In genomic region chr13:23619073-23619855, GRCh38 we compare ENCODE assay signal across 25 cellular contexts. TPM values are rescaled to one million over a fixed set of nuclear protein-coding genes. Genes with fewer than 3 reads are reported as not detected.
DNase-seq lines count a peak whose midpoint lies in the region; ATAC-seq, FAIRE-seq and TF ChIP-seq lines count a peak whose summit lies in the region.
"Had no signal": no experiment of that assay in that cellular context is flagged by ENCODE, and none has a peak within 500 bp of the region (broad histone marks: within the 10 kb centered on the region; RNA-seq: fewer than 3 reads in every experiment).

No MANE protein-coding gene starts in this region.

- no peak for FAIRE-seq in astrocyte (lab: Jason Lieb, UNC)
- FAIRE-seq: D721Med, endometrium, HepG2 had no signal

- in situ Hi-C loops in GM23248 (cut with MboI): no loop called here

- H3K27ac Mint-ChIP-seq in astrocyte (ENCODE audit: unreplicated experiment) (peak overlapping the region; percentile 100), progenitor cell of endocrine pancreas (peak overlapping the region; percentile 50)
- H3K27ac Mint-ChIP-seq: activated naive CD4-positive, alpha-beta T cell treated with anti-CD3 and anti-CD28 coated beads, Interleukin-2, amount 10 ng/mL, durations not matched to agents 7 days and 5 days; CD14-positive monocyte; dendritic cell treated with granulocyte-macrophage colony-stimulating factor and Interleukin-4, amounts not matched to agents 40 ng/mL and 50 ng/mL, for 4 days; naive thymus-derived CD8-positive, alpha-beta T cell had no signal

- H3K27me3 ChIP-seq in GM23248 (replicated peaks; ENCODE audit: insufficient read depth): no peaks in the 10 kb centered on the region
- H3K27me3 ChIP-seq in astrocyte (ENCODE audit: insufficient read depth, low read length): no peaks in the 10 kb centered on the region
- no peaks in the 10 kb centered on the region for H3K27me3 ChIP-seq in foreskin keratinocyte

- peaks cover 34% of the 10 kb centered on the region for H3F3A ChIP-seq in GM23248 (ENCODE audit: insufficient read depth)

- H3K9ac ChIP-seq in GM23248 (no peak overlapping the region), astrocyte (ENCODE audit: low read length) (peak overlapping the region; percentile 75)

- intact Hi-C loops in head of caudate nucleus (cut with DNase I): no loop called here

- H3K4me1 Mint-ChIP-seq in astrocyte (ENCODE audit: low read depth, unreplicated experiment): peaks cover 52% of the 10 kb centered on the region
- H3K4me1 Mint-ChIP-seq in progenitor cell of endocrine pancreas (ENCODE audit: low read depth): peaks cover 34% of the 10 kb centered on the region
- H3K4me1 Mint-ChIP-seq: activated naive CD4-positive, alpha-beta T cell treated with anti-CD3 and anti-CD28 coated beads, Interleukin-2, amount 10 ng/mL, durations not matched to agents 7 days and 5 days; CD14-positive monocyte had no signal

- H3K9me3 ChIP-seq in GM23248 (ENCODE audit: low read depth): no peaks in the 10 kb centered on the region
- no peaks in the 10 kb centered on the region for H3K9me3 ChIP-seq in astrocyte (ENCODE audit: insufficient read depth, low read depth, low read length)

- no peaks in the 10 kb centered on the region for H3K79me2 ChIP-seq in GM23248 (ENCODE audit: insufficient read depth)
- H3K79me2 ChIP-seq in astrocyte (ENCODE audit: insufficient read depth, low read length): peaks cover 8% of the 10 kb centered on the region

- H3K4me3 ChIP-seq in GM23248 (no peak overlapping the region), astrocyte (ENCODE audit: insufficient read depth, low read depth, low read length) (no peak overlapping the region)

- no peak for TF ChIP-seq CTCF in astrocyte (IDR thresholded peaks at IDR 0.05; ENCODE audit: insufficient read depth, low read depth, low read length)
- TF ChIP-seq CTCF in foreskin keratinocyte (conservative IDR thresholded peaks at IDR 0.05): no peak
- TF ChIP-seq CTCF in progenitor cell of endocrine pancreas (IDR thresholded peaks at IDR 0.05; ENCODE audit: unreplicated experiment): no peak

- H3K4me2 ChIP-seq in GM23248 (ENCODE audit: unreplicated experiment) (peak overlapping the region; percentile 37), astrocyte (ENCODE audit: low read length) (no peak overlapping the region)

- ATAC-seq in foreskin keratinocyte: peak; percentile 2
- ATAC-seq: HepG2; left colon; naive thymus-derived CD8-positive, alpha-beta T cell had no signal

- DNase-seq in GM23248 (peak; percentile 24), astrocyte (ENCODE audit: low read depth) (no peak), foreskin keratinocyte (peak; percentile 46 to 70), progenitor cell of endocrine pancreas (ENCODE audit: low spot score, unreplicated experiment) (no peak), head of caudate nucleus (no peak), NCI-H187 (lab: John Stamatoyannopoulos, UW) (no peak)
- DNase-seq in central memory CD4-positive, alpha-beta T cell: no peak
- DNase-seq: activated CD4-positive, alpha-beta T cell treated with anti-CD3 and anti-CD28 coated beads, Interleukin-2, amount 50 U/mL, for 4 hours; activated CD4-positive, CD25-positive, alpha-beta regulatory T cell; activated naive CD4-positive, alpha-beta T cell treated with anti-CD3 and anti-CD28 coated beads, Interleukin-2, amount 10 ng/mL, durations not matched to agents 7 days and 5 days; Kasumi-1; left colon; midbrain; naive thymus-derived CD8-positive, alpha-beta T cell; NCI-H1436 treated with DMSO at 0.1 percent for 48 hours; NCI-H2107; NCI-H446 treated with DMSO at 0.1 percent for 48 hours; NCI-H82; stimulated activated CD4-positive, alpha-beta T cell treated with anti-CD3 and anti-CD28 coated beads, Interleukin-4, amount 100 ng/mL, for 1 hour; substantia nigra had no signal

- H3K4me3 Mint-ChIP-seq in astrocyte (ENCODE audit: unreplicated experiment): no peak overlapping the region
- no peak overlapping the region for H3K4me3 Mint-ChIP-seq in progenitor cell of endocrine pancreas (ENCODE audit: low read depth)
- H3K4me3 Mint-ChIP-seq: activated naive CD4-positive, alpha-beta T cell treated with anti-CD3 and anti-CD28 coated beads, Interleukin-2, amount 10 ng/mL, durations not matched to agents 7 days and 5 days; CD14-positive monocyte; dendritic cell treated with granulocyte-macrophage colony-stimulating factor and Interleukin-4, amounts not matched to agents 40 ng/mL and 50 ng/mL, for 4 days; naive thymus-derived CD8-positive, alpha-beta T cell had no signal

- H2AFZ ChIP-seq in GM23248 (no peak overlapping the region), astrocyte (ENCODE audit: low read depth, low read length) (no peak overlapping the region)

- H4K20me1 ChIP-seq in GM23248 (ENCODE audit: insufficient read depth): no peaks in the 10 kb centered on the region
- no peaks in the 10 kb centered on the region for H4K20me1 ChIP-seq in astrocyte (ENCODE audit: insufficient read depth, low read length)

- H3K36me3 ChIP-seq in GM23248 (ENCODE audit: low read depth) (no peaks in the 10 kb centered on the region), astrocyte (ENCODE audit: insufficient read depth, low read length) (peaks cover 7% of the 10 kb centered on the region)

- H3K4me1 ChIP-seq in GM23248 (ENCODE audit: insufficient read depth) (peaks cover 33% of the 10 kb centered on the region), astrocyte (ENCODE audit: insufficient read depth, low read length) (peaks cover 52% of the 10 kb centered on the region), foreskin keratinocyte (peaks cover 23% of the 10 kb centered on the region)

- no peaks in the 10 kb centered on the region for H3K9me2 ChIP-seq in GM23248 (ENCODE audit: insufficient read depth)

- H3K27ac ChIP-seq in GM23248: 0 out of 2 replicates have a peak overlapping the region, but pooled peaks have one; percentile 40
- H3K27ac ChIP-seq in astrocyte (ENCODE audit: low read depth, low read length): peak overlapping the region; percentile 98
- H3K27ac ChIP-seq in foreskin keratinocyte: peak overlapping the region; percentile 94

- WGBS in GM23248 (ENCODE audit: low coverage in 1 of 2, low lambda C conversion rate in 2 of 2, missing lambda C conversion rate in 2 of 2), 2 experiments: 95 to 99% methylated on average over 5 of the region's 5 CpGs

- H3K9me3 Mint-ChIP-seq in astrocyte (ENCODE audit: unreplicated experiment) (peaks cover 5% of the 10 kb centered on the region), progenitor cell of endocrine pancreas (ENCODE audit: low read depth) (peaks cover 3% of the 10 kb centered on the region)
- H3K9me3 Mint-ChIP-seq: activated naive CD4-positive, alpha-beta T cell treated with anti-CD3 and anti-CD28 coated beads, Interleukin-2, amount 10 ng/mL, durations not matched to agents 7 days and 5 days had no signal

- H3K36me3 Mint-ChIP-seq in astrocyte (ENCODE audit: low read depth, unreplicated experiment) (peaks cover 10% of the 10 kb centered on the region), progenitor cell of endocrine pancreas (ENCODE audit: insufficient read depth) (peaks cover 14% of the 10 kb centered on the region)
- H3K36me3 Mint-ChIP-seq: activated naive CD4-positive, alpha-beta T cell treated with anti-CD3 and anti-CD28 coated beads, Interleukin-2, amount 10 ng/mL, durations not matched to agents 7 days and 5 days; CD14-positive monocyte; naive thymus-derived CD8-positive, alpha-beta T cell had no signal

- H3K27me3 Mint-ChIP-seq in astrocyte (ENCODE audit: low read depth, unreplicated experiment) (no peaks in the 10 kb centered on the region), progenitor cell of endocrine pancreas (peaks cover 11% of the 10 kb centered on the region)

RNA-seq across cellular contexts. Expression of gene TNFRSF19, which starts 49.1 kb away (rescaled TPM):
- total RNA-seq in GM23248 (2014; rRNA removed; shearing (Covaris generic)): 3.4 and 5.4 TPM in 2 replicates
- polyA plus RNA-seq in GM23248 (2016; fragmentation: Nextera tagmentation; extraction: Ambion mirVana): 2.7 and 3.4 TPM in 2 replicates
- 25.9 and 27.8 TPM in 2 replicates for total RNA-seq in astrocyte
- total RNA-seq in foreskin keratinocyte: 0.78 and 0.81 TPM in 2 replicates
- 0.28 and 0.31 TPM in 2 replicates for polyA plus RNA-seq in foreskin keratinocyte
- total RNA-seq in progenitor cell of endocrine pancreas: 19.0 and 28.1 TPM in 2 replicates
- polyA plus RNA-seq: naive thymus-derived CD8-positive, alpha-beta T cell had no signal

Comparison
In these comparisons a context has a peak if more than half of its experiments do, and no peak if none do; other contexts are left out.
1. DNase-seq: peak in GM23248 (single experiment) and foreskin keratinocyte (2 of 2); none in astrocyte (single experiment), progenitor cell of endocrine pancreas (single experiment), head of caudate nucleus (0 of 42), NCI-H187 (0 of 2) and central memory CD4-positive, alpha-beta T cell (single experiment).
2. H3K27ac ChIP-seq: peak in every context shown above with its lines; median percentile 98 in astrocyte; 94 in foreskin keratinocyte; 40 in GM23248.